ENCODE assay signal across 8 cellular contexts in the genomic region with DNA sequence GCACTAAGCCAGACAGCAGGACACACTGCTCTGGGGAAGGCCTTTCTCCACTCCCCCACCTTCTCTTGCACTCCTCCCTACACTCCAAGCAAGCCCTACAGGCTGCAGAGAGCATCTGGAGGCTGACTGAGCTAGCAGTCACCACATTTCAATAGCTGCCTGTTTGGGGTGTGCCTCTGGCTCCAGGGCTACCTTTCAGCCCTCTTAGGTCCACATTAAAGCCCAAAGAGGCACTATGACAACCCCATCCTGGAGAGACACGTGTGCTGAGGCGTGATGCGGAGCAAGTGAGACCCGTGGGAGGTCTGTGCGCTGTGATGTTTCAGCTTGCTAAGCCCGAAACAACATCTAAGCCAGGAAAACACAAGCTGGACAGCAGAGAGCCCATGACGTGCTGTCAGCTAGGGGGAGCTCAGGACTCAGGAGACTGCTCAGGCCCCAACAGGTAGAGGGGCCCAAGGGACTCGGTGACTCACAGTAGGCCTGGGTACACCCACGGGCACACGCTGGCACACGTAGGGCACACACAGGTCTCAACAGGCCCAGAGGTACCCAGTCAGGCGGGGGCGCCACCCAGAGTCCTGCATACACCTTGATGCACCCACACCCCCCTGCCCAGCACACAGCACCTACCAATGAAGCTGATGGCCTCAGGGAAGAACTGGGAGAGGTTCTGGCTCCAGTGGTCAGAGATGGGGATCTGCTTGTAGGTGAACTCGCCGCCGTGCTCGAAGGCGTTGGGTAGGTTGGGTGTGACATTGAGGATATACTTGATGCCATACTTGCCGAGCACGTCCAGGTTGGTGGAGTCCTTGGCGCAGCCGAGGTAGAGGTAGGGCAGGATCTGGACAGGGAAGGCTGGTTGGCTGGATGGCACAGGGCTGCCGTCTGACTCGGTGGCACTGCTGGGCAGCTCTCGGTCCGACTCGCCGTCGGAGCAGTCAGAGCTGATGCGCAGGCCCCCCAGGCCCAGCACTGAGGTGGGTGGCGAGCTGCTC. TPM values are rescaled to one million over a fixed set of nuclear protein-coding genes. Genes with fewer than 3 reads are reported as not detected.
DNase-seq lines count a peak whose midpoint lies in the region; ATAC-seq and TF ChIP-seq lines count a peak whose summit lies in the region.

No MANE protein-coding gene starts in this region.

- H4K20me1 ChIP-seq in OCI-LY3 (ENCODE audit: insufficient read depth, low read length): no peaks in the 10 kb centered on the region; the same call in 1 of the 2 replicates

- H2AFZ ChIP-seq in OCI-LY3 (ENCODE audit: low read depth, low read length): no peak overlapping the region

- peaks cover 8% of the 10 kb centered on the region; the same call in 1 of the 2 replicates for H3K79me2 ChIP-seq in OCI-LY3 (ENCODE audit: low read length)

- peaks cover 27% of the 10 kb centered on the region for H3K36me3 ChIP-seq in OCI-LY3 (replicated peaks; ENCODE audit: low read depth, low read length)

- H3K4me3 Mint-ChIP-seq in Calu3 (ENCODE audit: low read depth, unreplicated experiment): peak overlapping the region; percentile 12

- H3K27me3 ChIP-seq in OCI-LY3 (ENCODE audit: low read depth, low read length): no peaks in the 10 kb centered on the region

- peaks cover 37% of the 10 kb centered on the region for H3K36me3 Mint-ChIP-seq in Calu3 (ENCODE audit: insufficient read depth, unreplicated experiment)

- TF ChIP-seq CTCF in Calu3 (IDR thresholded peaks at IDR 0.05; ENCODE audit: unreplicated experiment) (no peak), OCI-LY3 (IDR thresholded peaks at IDR 0.05; ENCODE audit: low read depth, low read length) (peak; percentile 60)

- H3K27ac Mint-ChIP-seq in Calu3 (ENCODE audit: unreplicated experiment): no peak overlapping the region

- intact Hi-C loops in Calu3 (cut with micrococcal nuclease; ENCODE audit: unreplicated experiment): no loop called here

- no peak for DNase-seq in Calu3
- peak in 41 of 58 donors; percentile 13 to 77 (median 49) for DNase-seq in anterior cingulate cortex (lab: John Stamatoyannopoulos, UW)
- peak; percentile 54 for DNase-seq in kidney tubule cell (ENCODE audit: low spot score)
- DNase-seq in stimulated activated CD4-positive, alpha-beta T cell treated with anti-CD3 and anti-CD28 coated beads, Interleukin-4, amount 100 ng/mL, for 4 hours: peak; percentile 39 to 72
- no peak for DNase-seq in NCI-H2227 (lab: John Stamatoyannopoulos, UW; ENCODE audit: unreplicated experiment)

- no peaks in the 10 kb centered on the region for H3K9me3 Mint-ChIP-seq in Calu3 (ENCODE audit: low read depth, unreplicated experiment)

- no peak overlapping the region for H3K27ac ChIP-seq in OCI-LY3 (ENCODE audit: low read length)

- H3K4me2 ChIP-seq in OCI-LY3 (ENCODE audit: low read length): no peak overlapping the region

- ATAC-seq in HG03139 (IDR thresholded peaks at IDR 0.05; ENCODE audit: unreplicated experiment) (no peak), GM21367 (IDR thresholded peaks at IDR 0.05; ENCODE audit: unreplicated experiment) (no peak)

- peaks cover 19% of the 10 kb centered on the region for H3K4me1 Mint-ChIP-seq in Calu3 (ENCODE audit: low read depth, unreplicated experiment)

- H3K9ac ChIP-seq in OCI-LY3 (ENCODE audit: low read length): no peak overlapping the region

- BruUV-seq in Calu3 (replicated peaks; lab: Mats Ljungman, UMichigan): no TSS peak

- no peaks in the 10 kb centered on the region for H3K27me3 Mint-ChIP-seq in Calu3 (ENCODE audit: unreplicated experiment)

- no peak overlapping the region for H3K4me3 ChIP-seq in OCI-LY3 (ENCODE audit: low read length)

- H3K9me3 ChIP-seq in OCI-LY3 (ENCODE audit: insufficient read depth, low read length): no peaks in the 10 kb centered on the region

- CTCF ChIA-PET in Calu3 (lab: Charles Lee): interaction anchor here (0.9 to 1.6 kb wide), 4 partner anchors 16 to 90 kb away, joined by 3 to 5 read pairs (median 4); no protein-coding TSS in a partner anchor

- peaks cover 19% of the 10 kb centered on the region for H3K4me1 ChIP-seq in OCI-LY3 (ENCODE audit: low read length)

RNA-seq across cellular contexts. Expression of a gene that starts 2.8 kb away (rescaled TPM):
- total RNA-seq in Calu3 (2022): 7.7 and 7.9 TPM in 2 replicates

RNA-seq across cellular contexts. Expression of a gene that starts 57.9 kb away (rescaled TPM):
- 747 and 782 TPM in 2 replicates for total RNA-seq in Calu3 (2022)

Comparison
In these comparisons a context has a peak if more than half of its experiments do, and no peak if none do; other contexts are left out.
1. DNase-seq: peak in anterior cingulate cortex (41 of 58), kidney tubule cell (single experiment) and stimulated activated CD4-positive, alpha-beta T cell treated with anti-CD3 and anti-CD28 coated beads, Interleukin-4, amount 100 ng/mL, for 4 hours (2 of 2); none in Calu3 (single experiment) and NCI-H2227 (single experiment).